ENCODE assay signal across 20 cellular contexts in genomic region chr11:116485425-116485824, GRCh38.
"Had no signal": no experiment of that assay in that cellular context is flagged by ENCODE, and none has a peak within 500 bp of the region (broad histone marks: within the 10 kb centered on the region; RNA-seq: fewer than 3 reads in every experiment).

No MANE protein-coding gene starts in this region.

- FAIRE-seq: RCC 7860 had no signal

- H3K4me3 ChIP-seq: SJSA1, SK-N-MC had no signal

- H3K9me3 ChIP-seq: SJSA1 had no signal

- H3K36me3 ChIP-seq: SJSA1 had no signal

- H3K27ac ChIP-seq: SJSA1, SK-N-MC had no signal

- DNase-seq: KBM-7, MV-4-11, NCI-H1048, NCI-H1105, NCI-H1417, NCI-H1436 treated with DMSO at 0.1 percent for 48 hours, NCI-H1694 treated with DMSO at 0.1 percent for 48 hours, NCI-H1930, NCI-H2081, NCI-H2107, NCI-H2227 treated with DMSO at 0.1 percent for 48 hours, NCI-H524, NCI-H526 treated with DMSO at 0.1 percent for 48 hours, NCI-H774, Right ventricle myocardium superior, RPMI8226, SIG-M5 had no signal

- H3K27me3 ChIP-seq: SJSA1 had no signal
